ENCODE assay signal across 2 cellular contexts in the genomic region with DNA sequence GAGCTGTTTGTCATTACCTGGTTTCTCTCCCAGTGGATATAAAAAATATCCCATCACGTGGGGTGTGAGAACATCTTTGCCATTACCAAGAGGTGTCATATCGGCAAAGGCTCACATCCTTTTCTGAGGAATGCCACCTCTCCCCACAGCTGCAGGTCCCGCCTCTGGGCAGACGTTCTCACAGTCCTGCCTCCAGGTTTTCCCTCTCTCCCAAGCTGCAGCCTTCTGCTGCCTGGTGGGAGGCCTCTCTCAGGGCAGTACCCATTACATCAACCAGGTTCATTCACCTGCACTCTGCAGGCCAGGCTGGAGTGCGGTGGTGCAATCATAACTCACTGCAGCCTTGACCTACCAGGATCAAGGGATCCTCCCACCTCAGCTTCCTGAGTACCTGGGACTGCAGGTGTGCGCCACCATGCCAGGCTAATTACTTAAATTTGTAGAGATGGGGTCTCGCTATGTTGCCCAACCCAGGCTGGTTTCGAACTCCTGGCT.
A peak's percentile ranks its signal among the peaks of the same experiment; 100 is the strongest.
TF ChIP-seq lines count a peak whose summit lies in the region.

No MANE protein-coding gene starts in this region.

TF ChIP-seq in Ishikawa, 13 proteins besides CTCF, POLR2A, EP300 and RAD21:
- TF ChIP-seq CEBPB (IDR thresholded peaks at IDR 0.05) (0 out of 2 replicates have a peak, but pooled peaks have one; percentile 9), CREB1 (IDR thresholded peaks at IDR 0.05; ENCODE audit: low read depth) (no peak)

TF ChIP-seq in K562, 482 proteins besides CTCF, POLR2A, EP300 and RAD21:
- TF ChIP-seq, protein P1, sequence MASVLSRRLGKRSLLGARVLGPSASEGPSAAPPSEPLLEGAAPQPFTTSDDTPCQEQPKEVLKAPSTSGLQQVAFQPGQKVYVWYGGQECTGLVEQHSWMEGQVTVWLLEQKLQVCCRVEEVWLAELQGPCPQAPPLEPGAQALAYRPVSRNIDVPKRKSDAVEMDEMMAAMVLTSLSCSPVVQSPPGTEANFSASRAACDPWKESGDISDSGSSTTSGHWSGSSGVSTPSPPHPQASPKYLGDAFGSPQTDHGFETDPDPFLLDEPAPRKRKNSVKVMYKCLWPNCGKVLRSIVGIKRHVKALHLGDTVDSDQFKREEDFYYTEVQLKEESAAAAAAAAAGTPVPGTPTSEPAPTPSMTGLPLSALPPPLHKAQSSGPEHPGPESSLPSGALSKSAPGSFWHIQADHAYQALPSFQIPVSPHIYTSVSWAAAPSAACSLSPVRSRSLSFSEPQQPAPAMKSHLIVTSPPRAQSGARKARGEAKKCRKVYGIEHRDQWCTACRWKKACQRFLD (CRISPR knock-in tag; IDR thresholded peaks at IDR 0.05) = no peak
- TF ChIP-seq GABPB1 (CRISPR knock-in tag; IDR thresholded peaks at IDR 0.05) = 0 out of 2 replicates have a peak, but pooled peaks have one; percentile 20
